8 cellular contexts compared by ENCODE assay signal in the genomic region with DNA sequence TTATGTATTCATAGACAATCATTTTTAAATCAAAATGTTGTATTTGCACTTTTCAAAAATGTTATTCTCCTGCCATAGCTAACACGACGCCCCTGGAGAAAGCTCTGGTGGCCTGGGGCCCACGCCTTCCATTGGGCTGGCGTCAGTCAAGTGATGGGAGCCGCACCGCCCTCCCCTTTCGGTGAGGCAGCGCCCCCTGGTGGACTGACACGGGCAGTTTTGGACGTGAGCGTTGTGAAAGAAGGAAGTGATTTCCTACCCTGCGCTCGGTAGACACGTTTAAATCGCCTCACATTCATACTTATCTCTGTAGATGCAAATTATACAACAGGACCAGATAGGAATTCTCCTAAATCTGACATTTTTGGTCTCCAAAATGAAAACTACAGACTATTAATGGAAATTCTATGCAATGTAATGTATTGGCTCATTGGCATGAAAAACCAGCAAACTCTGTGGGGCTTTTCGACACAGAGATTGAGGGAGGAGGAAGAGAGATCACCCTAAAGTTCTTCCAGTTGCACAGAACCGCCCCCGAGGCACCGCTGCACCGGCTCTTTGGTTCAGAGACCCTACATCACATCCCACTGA.
DNase-seq lines count a peak whose midpoint lies in the region; ATAC-seq and TF ChIP-seq lines count a peak whose summit lies in the region.

No MANE protein-coding gene starts in this region.

- no peaks in the 10 kb centered on the region for H3K27me3 ChIP-seq in trophoblast cell (ENCODE audit: insufficient read depth, low read length)

- H3K14ac ChIP-seq in trophoblast cell (ENCODE audit: low read length): no peak overlapping the region

- no peaks in the 10 kb centered on the region for H3K79me2 ChIP-seq in trophoblast cell (ENCODE audit: control insufficient read depth, insufficient read depth, low read length, poor library complexity)

- no peaks in the 10 kb centered on the region for H3K4me1 ChIP-seq in trophoblast cell (ENCODE audit: control insufficient read depth in 1 of 2, insufficient read depth in 2 of 2, low read length in 2 of 2)

- H3K27ac ChIP-seq in VCaP (no peak overlapping the region), trophoblast cell (ENCODE audit: low read depth, low read length) (no peak overlapping the region)

- ATAC-seq in GM21825 (IDR thresholded peaks at IDR 0.05; ENCODE audit: unreplicated experiment): peak; percentile 98

- no peak overlapping the region for H2BK120ac ChIP-seq in trophoblast cell (ENCODE audit: insufficient read depth, low read length, poor library complexity)

- TF ChIP-seq CTCF in VCaP (conservative IDR thresholded peaks at IDR 0.05) (peak; percentile 92), fibroblast of the aortic adventitia (IDR thresholded peaks at IDR 0.05; ENCODE audit: insufficient read depth, low read length) (peak; percentile 17)

- no peak overlapping the region for H2AFZ ChIP-seq in trophoblast cell (ENCODE audit: insufficient read depth, low read length, poor library complexity)

- H2AK5ac ChIP-seq in trophoblast cell (ENCODE audit: low read length): no peak overlapping the region

- H3K9ac ChIP-seq in trophoblast cell (ENCODE audit: low read length): no peak overlapping the region

- H3K36me3 ChIP-seq in trophoblast cell (ENCODE audit: control insufficient read depth in 1 of 2, insufficient read depth in 2 of 2, low read length in 2 of 2): no peaks in the 10 kb centered on the region

- no peak overlapping the region for H4K12ac ChIP-seq in trophoblast cell (ENCODE audit: low read depth, low read length)

- WGBS in trophoblast cell (ENCODE audit: extremely low coverage, insufficient coverage, insufficient read length): no CpG with 5 or more reads among the region's 20 CpGs

- no peak overlapping the region for H3K4ac ChIP-seq in trophoblast cell (ENCODE audit: low read depth, low read length)

- no peak overlapping the region for H3K4me2 ChIP-seq in trophoblast cell (ENCODE audit: low read length)

- DNase-seq in DMS 273 (lab: John Stamatoyannopoulos, UW; ENCODE audit: unreplicated experiment) (peak; percentile 91), DMS 273 treated with DMSO at 0.1 percent for 48 hours (lab: John Stamatoyannopoulos, UW) (no peak), LoVo (ENCODE audit: low spot score) (peak; percentile 33), fibroblast of the aortic adventitia (ENCODE audit: low read depth) (no peak), trophoblast cell (peak; percentile 71 to 84), amniotic stem cell (lab: John Stamatoyannopoulos, UW) (no peak)

- H2BK12ac ChIP-seq in trophoblast cell (ENCODE audit: low read length): no peak overlapping the region

- H3K18ac ChIP-seq in trophoblast cell (ENCODE audit: low read length): no peak overlapping the region

- H3K79me1 ChIP-seq in trophoblast cell (ENCODE audit: low read length): no peaks in the 10 kb centered on the region

- H3K4me3 ChIP-seq in fibroblast of the aortic adventitia (ENCODE audit: low read depth, low read length): no peak overlapping the region
- no peak overlapping the region for H3K4me3 ChIP-seq in trophoblast cell (ENCODE audit: low read depth, low read length)

- H3K9me3 ChIP-seq in trophoblast cell (ENCODE audit: insufficient read depth, low read depth, low read length): no peaks in the 10 kb centered on the region

- H4K91ac ChIP-seq in trophoblast cell (ENCODE audit: low read depth, low read length): no peak overlapping the region

- H2BK5ac ChIP-seq in trophoblast cell (ENCODE audit: low read depth, low read length, poor library complexity): no peak overlapping the region

- no peak overlapping the region for H3K23ac ChIP-seq in trophoblast cell (ENCODE audit: low read length)

- H4K8ac ChIP-seq in trophoblast cell (ENCODE audit: low read depth, low read length): no peak overlapping the region

Comparison
In these comparisons a context has a peak if more than half of its experiments do, and no peak if none do; other contexts are left out.
1. DNase-seq: peak in DMS 273 (single experiment), LoVo (single experiment) and trophoblast cell (2 of 2); none in DMS 273 treated with DMSO at 0.1 percent for 48 hours (single experiment), fibroblast of the aortic adventitia (single experiment) and amniotic stem cell (single experiment).